Comparison of ENCODE assay signal across 8 cellular contexts in the genomic region with DNA sequence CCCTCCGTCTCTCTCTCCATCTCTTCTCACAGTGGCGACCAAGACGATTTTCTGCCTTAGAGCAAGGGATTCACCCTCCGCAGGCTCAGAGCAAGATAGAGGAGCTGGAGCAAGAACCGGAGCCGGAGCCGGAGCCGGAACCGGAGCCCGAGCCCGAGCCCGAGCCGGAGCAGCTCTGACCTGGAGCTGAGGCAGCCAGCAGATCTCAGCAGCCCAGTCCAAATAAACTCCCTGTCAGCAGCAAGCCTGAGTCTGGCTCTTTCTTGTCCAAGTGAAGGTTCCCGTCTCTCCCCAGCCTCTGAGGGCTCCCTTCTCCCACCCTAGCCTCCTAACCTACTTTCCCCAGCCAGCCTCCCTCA. TPM values are rescaled to one million over a fixed set of nuclear protein-coding genes. Genes with fewer than 3 reads are reported as not detected.
DNase-seq lines count a peak whose midpoint lies in the region; ATAC-seq, FAIRE-seq and TF ChIP-seq lines count a peak whose summit lies in the region.

No MANE protein-coding gene starts in this region.

- TF ChIP-seq CTCF in A673 (conservative IDR thresholded peaks at IDR 0.05; ENCODE audit: low read depth, low read length) (no peak), HCT116 (IDR thresholded peaks at IDR 0.05 in 2 of 3, conservative IDR thresholded peaks at IDR 0.05 in 1 of 3; ENCODE audit: borderline replicate concordance in 1 of 3, insufficient read depth in 1 of 3, low read depth in 2 of 3, low read length in 2 of 3) (no peak), GM12878 (IDR thresholded peaks at IDR 0.05 in 2 of 3, conservative IDR thresholded peaks at IDR 0.05 in 1 of 3; ENCODE audit: control insufficient read depth in 2 of 3, extremely low read depth in 1 of 3, insufficient read depth in 1 of 3, low read depth in 3 of 3, low read length in 3 of 3) (no peak), tibial artery (IDR thresholded peaks at IDR 0.05) (no peak)

- H3K27me3 ChIP-seq in A673 (replicated peaks; ENCODE audit: insufficient read depth, low read depth, low read length, poor library complexity) (no peaks in the 10 kb centered on the region), HCT116 (ENCODE audit: insufficient read depth, low read length) (no peaks in the 10 kb centered on the region), GM12878 (replicated peaks in 1 of 2; ENCODE audit: control insufficient read depth in 2 of 2, insufficient read depth in 2 of 2, low read length in 1 of 2) (no peaks in the 10 kb centered on the region), tibial artery (no peaks in the 10 kb centered on the region)

- H3K9me2 ChIP-seq in HCT116 (ENCODE audit: insufficient read depth): no peaks in the 10 kb centered on the region

- H4K20me1 ChIP-seq in HCT116 (ENCODE audit: insufficient read depth) (no peaks in the 10 kb centered on the region), GM12878 (ENCODE audit: control insufficient read depth, insufficient read depth) (no peaks in the 10 kb centered on the region)

- DNase-seq in A673 (ENCODE audit: low spot score) (peak; percentile 51), HCT116 (ENCODE audit: low read depth, low spot score) (no peak), GM12878 (ENCODE audit: low read depth, low spot score) (no peak), left kidney (ENCODE audit: low read depth, low spot score) (peak; percentile 39), tibial artery (peak; percentile 35 to 81), retina (no peak), Kasumi-1 (lab: John Stamatoyannopoulos, UW) (no peak)

- in situ Hi-C loops in GM12878 (cut with MboI): no loop called here

- RAD21 ChIA-PET in HCT116 (lab: Charles Lee; ENCODE audit: low non-redundant PET in 1 of 2, low total read pairs in 2 of 2, uncharacterized antibody in 2 of 2, unreplicated experiment in 2 of 2) (interaction anchor here in 1 of 2 experiments (0.7 to 1.0 kb wide), 2 partner anchors 22 to 150 kb away, joined by 3 to 4 read pairs; no protein-coding TSS in a partner anchor), GM12878 (lab: Charles Lee; ENCODE audit: unreplicated experiment) (interaction anchor here (0.6 to 5.7 kb wide), 9 partner anchors 12 to 213 kb away, joined by 3 to 68 read pairs (median 4); a partner anchor contains a TSS)

- H3K9me3 ChIP-seq in A673 (ENCODE audit: low read depth, low read length, poor library complexity, severe bottlenecking): no peaks in the 10 kb centered on the region
- no peaks in the 10 kb centered on the region for H3K9me3 ChIP-seq in HCT116 (ENCODE audit: control insufficient read depth in 1 of 2, insufficient read depth in 1 of 2, low read depth in 1 of 2, low read length in 2 of 2)
- no peaks in the 10 kb centered on the region for H3K9me3 ChIP-seq in GM12878 (replicated peaks; ENCODE audit: control insufficient read depth, insufficient read depth, low read length)
- no peaks in the 10 kb centered on the region for H3K9me3 ChIP-seq in tibial artery

- H3K4me2 ChIP-seq in HCT116 (ENCODE audit: low read length): peak overlapping the region; percentile 69
- peak overlapping the region; percentile 79 for H3K4me2 ChIP-seq in GM12878 (ENCODE audit: control insufficient read depth, insufficient read depth)

- TF ChIP-seq POLR2A in HCT116 (IDR thresholded peaks at IDR 0.05; ENCODE audit: borderline replicate concordance, extremely low read depth, insufficient read depth, insufficient read length) (no peak), GM12878 (IDR thresholded peaks at IDR 0.05; ENCODE audit: low read depth, low read length) (no peak)

- TF ChIP-seq RAD21 in HCT116 (IDR thresholded peaks at IDR 0.05; ENCODE audit: low read depth) (no peak), GM12878 (IDR thresholded peaks at IDR 0.05; ENCODE audit: insufficient read depth, low read depth, low read length) (no peak)

- FAIRE-seq in GM12878 (lab: Jason Lieb, UNC): no peak

- peaks cover 8% of the 10 kb centered on the region for H3K4me1 ChIP-seq in A673 (ENCODE audit: insufficient read depth, low read length, poor library complexity, severe bottlenecking)
- peaks cover 11 to 14% of the 10 kb centered on the region in 2 experiments; a peak in 3 of 4 replicates for H3K4me1 ChIP-seq in HCT116 (ENCODE audit: control insufficient read depth in 1 of 2, insufficient read depth in 2 of 2, low read length in 2 of 2)
- peaks cover 31% of the 10 kb centered on the region for H3K4me1 ChIP-seq in GM12878 (ENCODE audit: control insufficient read depth, insufficient read depth, low read length)
- peaks cover 0 to 22% (median 13%) of the 10 kb centered on the region in 4 donors for H3K4me1 ChIP-seq in tibial artery

- H3K36me3 ChIP-seq in A673 (ENCODE audit: insufficient read depth, low read length, poor library complexity, severe bottlenecking): peaks cover 26% of the 10 kb centered on the region
- H3K36me3 ChIP-seq in HCT116 (ENCODE audit: control insufficient read depth in 1 of 2, insufficient read depth in 2 of 2, low read length in 2 of 2): no peaks in the 10 kb centered on the region
- no peaks in the 10 kb centered on the region for H3K36me3 ChIP-seq in GM12878 (ENCODE audit: control insufficient read depth in 2 of 2, insufficient read depth in 2 of 2, low read length in 1 of 2)
- H3K36me3 ChIP-seq in tibial artery: no peaks in the 10 kb centered on the region

- CTCF ChIA-PET in A673 (lab: Charles Lee): interaction anchor here (1.0 to 1.1 kb wide), 4 partner anchors 11 to 25 kb away, joined by 3 to 12 read pairs (median 5); a partner anchor contains a TSS
- CTCF ChIA-PET in HCT116 (lab: Charles Lee): interaction anchor here (0.7 to 1.7 kb wide), 7 partner anchors 9 to 92 kb away, joined by 3 to 13 read pairs (median 3); a partner anchor contains a TSS
- CTCF ChIA-PET in GM12878 (lab: Yijun Ruan, JAX): interaction anchor here (0.6 to 12.7 kb wide), 14 partner anchors 12 to 335 kb away, joined by 3 to 221 read pairs (median 3); a partner anchor contains a TSS

- POLR2A ChIA-PET in A673 (lab: Charles Lee; ENCODE audit: low non-redundant PET): interaction anchor here (0.6 kb wide), 2 partner anchors 12 to 859 kb away, joined by 4 read pairs; a partner anchor contains a TSS
- POLR2A ChIA-PET in HCT116 (lab: Charles Lee): interaction anchor here (0.9 to 1.0 kb wide), 2 partner anchors 25 to 244 kb away, joined by 3 to 7 read pairs; a partner anchor contains a TSS
- POLR2A ChIA-PET in GM12878 (lab: Charles Lee): interaction anchor here (0.7 to 2.5 kb wide), 7 partner anchors 13 to 214 kb away, joined by 3 to 9 read pairs (median 6); a partner anchor contains a TSS

- H3K4me3 ChIP-seq in A673 (ENCODE audit: low read depth, low read length, poor library complexity, severe bottlenecking): no peak overlapping the region
- peak overlapping the region in 1 of 2 experiments; percentile 32; a peak in 1 of 4 replicates for H3K4me3 ChIP-seq in HCT116 (replicated peaks in 1 of 2; ENCODE audit: low read depth in 1 of 2, low read length in 2 of 2)
- peak overlapping the region; percentile 56 for H3K4me3 ChIP-seq in GM12878
- peak overlapping the region; percentile 46 to 56 for H3K4me3 ChIP-seq in tibial artery

- ATAC-seq in HCT116 (no peak), GM12878 (no peak; the same call in 2 of the 3 replicates), HG03045 (IDR thresholded peaks at IDR 0.05; ENCODE audit: unreplicated experiment) (no peak)

- H3K79me2 ChIP-seq in HCT116 (ENCODE audit: insufficient read depth, low read length): no peaks in the 10 kb centered on the region
- no peaks in the 10 kb centered on the region; the same call in 1 of the 2 replicates for H3K79me2 ChIP-seq in GM12878 (ENCODE audit: control insufficient read depth, insufficient read depth, low read length)

- peak overlapping the region; percentile 42 for H3K9ac ChIP-seq in HCT116 (ENCODE audit: low read length)
- peak overlapping the region; percentile 19 for H3K9ac ChIP-seq in GM12878 (ENCODE audit: control insufficient read depth, insufficient read depth, low read length)

- H3K27ac ChIP-seq in A673 (ENCODE audit: low read depth, low read length, poor library complexity, severe bottlenecking) (peak overlapping the region; percentile 29), HCT116 (ENCODE audit: low read depth, low read length) (peak overlapping the region; percentile 51), GM12878 (ENCODE audit: control insufficient read depth, insufficient read depth) (no peak overlapping the region), tibial artery (peak overlapping the region; percentile 77 to 82)

- intact Hi-C loops in A673 (cut with micrococcal nuclease; ENCODE audit: unreplicated experiment) (loop anchor here (5.0 kb wide), 2 partner anchors 41 to 161 kb away; no protein-coding TSS in a partner anchor), HCT116 (cut with micrococcal nuclease) (no loop called here), GM12878 (cut with micrococcal nuclease; ENCODE audit: unreplicated experiment) (loop anchor here (2.0 to 5.0 kb wide), 3 partner anchors 41 to 226 kb away; a partner anchor contains a TSS), tibial artery (cut with DNase I; ENCODE audit: low total_unique reads) (loop anchor here (2.0 to 10.0 kb wide), 2 partner anchors 25 to 163 kb away; a partner anchor contains a TSS)

- BruUV-seq in A673 (replicated peaks; lab: Mats Ljungman, UMichigan) (no TSS peak), HCT116 (replicated peaks; lab: Mats Ljungman, UMichigan) (no TSS peak), GM12878 (replicated peaks; lab: Mats Ljungman, UMichigan) (no TSS peak)

- 76% methylated on average over 13 of the region's 14 CpGs for WGBS in GM12878 (ENCODE audit: insufficient coverage, insufficient replicate concordance, low lambda C conversion rate, missing lambda C conversion rate)

- H2AFZ ChIP-seq in HCT116 (ENCODE audit: low read depth, low read length, poor library complexity, severe bottlenecking) (no peak overlapping the region), GM12878 (ENCODE audit: control insufficient read depth, low read depth, low read length) (peak overlapping the region; percentile 70; the same call in 1 of the 2 replicates)

- SMC1A ChIA-PET in GM12878 (lab: Charles Lee; ENCODE audit: uncharacterized antibody, unreplicated experiment): interaction anchor here (0.7 to 6.6 kb wide), 14 partner anchors 11 to 162 kb away, joined by 3 to 84 read pairs (median 4); a partner anchor contains a TSS

- no peak for TF ChIP-seq EP300 in GM12878 (IDR thresholded peaks at IDR 0.05; ENCODE audit: borderline replicate concordance in 1 of 2, control insufficient read depth in 1 of 2, low read depth in 2 of 2, low read length in 2 of 2)

RNA-seq across cellular contexts. Expression of a gene that starts 5.9 kb away (rescaled TPM):
- total RNA-seq in A673 (2021) (4.1 and 5.5 TPM in 2 replicates), HCT116 (2021; ENCODE audit: unreplicated experiment) (3.3 TPM), GM12878 (2014; rRNA removed) (0.79 and 1.3 TPM in 2 replicates), GM12878 (2014; rRNA removed; fragmentation: Illumina TruSeq; extraction: Trizol) (0.60 and 1.0 TPM in 2 replicates), GM12878 (2021) (4.2 and 5.2 TPM in 2 replicates)
- polyA plus RNA-seq in HCT116 (2012): 1.7 and 2.0 TPM in 2 replicates
- 2.0 and 2.8 TPM in 2 replicates for total RNA-seq in GM12878 (2013; cell fraction: nucleolus; rRNA removed)
- 1.3 TPM for polyA plus RNA-seq in GM12878 (2011; ENCODE audit: low read depth)
- polyA plus RNA-seq in GM12878 (2011; rRNA removed) (0.26 and 0.52 TPM in 2 replicates), GM12878 (2014; fragmentation: Illumina TruSeq; extraction: Trizol) (0.97 and 1.1 TPM in 2 replicates), GM12878 (2014; fragmentation: Nextera tagmentation; extraction: Ambion mirVana) (under 1 TPM in 1 of 2 experiments, not detected in 1; 0.53 TPM), GM12878 (2014; rRNA removed) (2.3 and 2.4 TPM in 2 replicates), GM12878 (2016; fragmentation: Nextera tagmentation; extraction: Ambion mirVana) (1 to 10 TPM in 1 of 2 experiments, under 1 TPM in 1; 0.77 to 1.4 TPM)
- 0.40 TPM in 2 replicates for polyA plus RNA-seq in GM12878 (2011; cell fraction: cytosol; rRNA removed)
- polyA plus RNA-seq in GM12878 (2011; cell fraction: nucleus; rRNA removed): 2.3 and 3.7 TPM in 2 replicates
- 4.2 and 4.3 TPM in 2 replicates for polyA plus RNA-seq in GM12878 (2012)
- polyA minus RNA-seq in GM12878 (2011; rRNA and poly(A)+ RNA removed): 0.15 and 0.67 TPM in 2 replicates
- polyA minus RNA-seq in GM12878 (2011; cell fraction: cytosol; rRNA and poly(A)+ RNA removed): not detected in 2 replicates
- polyA minus RNA-seq in GM12878 (2011; cell fraction: nucleus; rRNA and poly(A)+ RNA removed): 0.60 and 0.67 TPM in 2 replicates

RNA-seq across cellular contexts. Expression of a gene that starts 11.1 kb away (rescaled TPM):
- total RNA-seq in A673 (2021): not detected in 2 replicates
- 0.42 TPM for total RNA-seq in HCT116 (2021; ENCODE audit: unreplicated experiment)
- polyA plus RNA-seq in HCT116 (2012): 1.1 and 1.3 TPM in 2 replicates
- not detected in 2 replicates for total RNA-seq in GM12878 (2013; cell fraction: nucleolus; rRNA removed)
- 0.40 and 0.49 TPM in 2 replicates for total RNA-seq in GM12878 (2014; rRNA removed)
- total RNA-seq in GM12878 (2014; rRNA removed; fragmentation: Illumina TruSeq; extraction: Trizol): 0.60 and 0.81 TPM in 2 replicates
- 1.6 and 1.8 TPM in 2 replicates for total RNA-seq in GM12878 (2021)
- 0.07 TPM for polyA plus RNA-seq in GM12878 (2011; ENCODE audit: low read depth)
- polyA plus RNA-seq in GM12878 (2011; rRNA removed): 0.27 and 0.29 TPM in 2 replicates
- polyA plus RNA-seq in GM12878 (2011; cell fraction: cytosol; rRNA removed): 0.22 and 0.28 TPM in 2 replicates
- polyA plus RNA-seq in GM12878 (2011; cell fraction: nucleus; rRNA removed): 0.39 and 0.50 TPM in 2 replicates
- 0.05 and 0.36 TPM in 2 replicates for polyA plus RNA-seq in GM12878 (2012)
- polyA plus RNA-seq in GM12878 (2014; fragmentation: Illumina TruSeq; extraction: Trizol): 1.5 and 2.4 TPM in 2 replicates
- under 1 TPM; 0.49 to 0.85 TPM for polyA plus RNA-seq in GM12878 (2014; fragmentation: Nextera tagmentation; extraction: Ambion mirVana)
- 0.85 and 1.3 TPM in 2 replicates for polyA plus RNA-seq in GM12878 (2014; rRNA removed)
- polyA plus RNA-seq in GM12878 (2016; fragmentation: Nextera tagmentation; extraction: Ambion mirVana): under 1 TPM; 0.24 to 0.57 TPM
- 0.21 and 0.29 TPM in 2 replicates for polyA minus RNA-seq in GM12878 (2011; rRNA and poly(A)+ RNA removed)
- 0.40 TPM in 1 of 2 replicates, not detected in the other for polyA minus RNA-seq in GM12878 (2011; cell fraction: cytosol; rRNA and poly(A)+ RNA removed)
- not detected in 2 replicates for polyA minus RNA-seq in GM12878 (2011; cell fraction: nucleus; rRNA and poly(A)+ RNA removed)

RNA-seq across cellular contexts. Expression of a gene that starts 12.0 kb away (rescaled TPM):
- total RNA-seq in A673 (2021) (600 and 620 TPM in 2 replicates), HCT116 (2021; ENCODE audit: unreplicated experiment) (494 TPM), GM12878 (2014; rRNA removed) (20.7 and 23.1 TPM in 2 replicates), GM12878 (2014; rRNA removed; fragmentation: Illumina TruSeq; extraction: Trizol) (31.8 and 34.0 TPM in 2 replicates), GM12878 (2021) (127 and 131 TPM in 2 replicates)
- 414 and 526 TPM in 2 replicates for polyA plus RNA-seq in HCT116 (2012)
- total RNA-seq in GM12878 (2013; cell fraction: nucleolus; rRNA removed): 3.9 and 4.2 TPM in 2 replicates
- 60.3 TPM for polyA plus RNA-seq in GM12878 (2011; ENCODE audit: low read depth)
- polyA plus RNA-seq in GM12878 (2011; rRNA removed) (29.0 and 51.2 TPM in 2 replicates), GM12878 (2014; fragmentation: Illumina TruSeq; extraction: Trizol) (41.3 and 90.6 TPM in 2 replicates), GM12878 (2014; fragmentation: Nextera tagmentation; extraction: Ambion mirVana) (1 to 10 TPM; 2.1 to 4.5 TPM), GM12878 (2014; rRNA removed) (46.5 and 47.5 TPM in 2 replicates), GM12878 (2016; fragmentation: Nextera tagmentation; extraction: Ambion mirVana) (10 to 100 TPM in 1 of 2 experiments, 1 to 10 TPM in 1; 4.9 to 27.8 TPM)
- polyA plus RNA-seq in GM12878 (2011; cell fraction: cytosol; rRNA removed): 59.9 and 62.2 TPM in 2 replicates
- polyA plus RNA-seq in GM12878 (2011; cell fraction: nucleus; rRNA removed): 38.8 and 59.5 TPM in 2 replicates
- 51.5 and 71.6 TPM in 2 replicates for polyA plus RNA-seq in GM12878 (2012)
- polyA minus RNA-seq in GM12878 (2011; rRNA and poly(A)+ RNA removed): 9.1 and 13.0 TPM in 2 replicates
- 17.9 and 25.4 TPM in 2 replicates for polyA minus RNA-seq in GM12878 (2011; cell fraction: cytosol; rRNA and poly(A)+ RNA removed)
- polyA minus RNA-seq in GM12878 (2011; cell fraction: nucleus; rRNA and poly(A)+ RNA removed): 5.7 and 7.4 TPM in 2 replicates

RNA-seq across cellular contexts. Expression of a gene that starts 25.2 kb away (rescaled TPM):
- total RNA-seq in A673 (2021): 242 and 254 TPM in 2 replicates
- total RNA-seq in HCT116 (2021; ENCODE audit: unreplicated experiment): 309 TPM
- 328 and 383 TPM in 2 replicates for polyA plus RNA-seq in HCT116 (2012)
- total RNA-seq in GM12878 (2013; cell fraction: nucleolus; rRNA removed): 48.0 and 57.5 TPM in 2 replicates
- 131 and 139 TPM in 2 replicates for total RNA-seq in GM12878 (2014; rRNA removed)
- 59.2 and 63.4 TPM in 2 replicates for total RNA-seq in GM12878 (2014; rRNA removed; fragmentation: Illumina TruSeq; extraction: Trizol)
- 125 and 129 TPM in 2 replicates for total RNA-seq in GM12878 (2021)
- 86.0 TPM for polyA plus RNA-seq in GM12878 (2011; ENCODE audit: low read depth)
- polyA plus RNA-seq in GM12878 (2011; rRNA removed): 122 and 172 TPM in 2 replicates
- 211 and 234 TPM in 2 replicates for polyA plus RNA-seq in GM12878 (2011; cell fraction: cytosol; rRNA removed)
- polyA plus RNA-seq in GM12878 (2011; cell fraction: nucleus; rRNA removed): 158 and 178 TPM in 2 replicates
- 111 and 119 TPM in 2 replicates for polyA plus RNA-seq in GM12878 (2012)
- polyA plus RNA-seq in GM12878 (2014; fragmentation: Illumina TruSeq; extraction: Trizol): 91.6 and 111 TPM in 2 replicates
- polyA plus RNA-seq in GM12878 (2014; fragmentation: Nextera tagmentation; extraction: Ambion mirVana): 10 to 100 TPM; 13.5 to 21.5 TPM
- 170 and 181 TPM in 2 replicates for polyA plus RNA-seq in GM12878 (2014; rRNA removed)
- polyA plus RNA-seq in GM12878 (2016; fragmentation: Nextera tagmentation; extraction: Ambion mirVana): 100 to 1,000 TPM; 222 TPM
- 138 and 158 TPM in 2 replicates for polyA minus RNA-seq in GM12878 (2011; rRNA and poly(A)+ RNA removed)
- polyA minus RNA-seq in GM12878 (2011; cell fraction: cytosol; rRNA and poly(A)+ RNA removed): 37.3 and 37.4 TPM in 2 replicates
- polyA minus RNA-seq in GM12878 (2011; cell fraction: nucleus; rRNA and poly(A)+ RNA removed): 71.1 and 81.7 TPM in 2 replicates

RNA-seq across cellular contexts. Expression of a gene that starts 43.4 kb away (rescaled TPM):
- total RNA-seq in A673 (2021) (18.3 and 23.2 TPM in 2 replicates), HCT116 (2021; ENCODE audit: unreplicated experiment) (2.3 TPM), GM12878 (2014; rRNA removed) (not detected in 2 replicates), GM12878 (2014; rRNA removed; fragmentation: Illumina TruSeq; extraction: Trizol) (not detected in 2 replicates), GM12878 (2021) (not detected in 2 replicates)
- 2.8 and 2.9 TPM in 2 replicates for polyA plus RNA-seq in HCT116 (2012)
- not detected in 2 replicates for total RNA-seq in GM12878 (2013; cell fraction: nucleolus; rRNA removed)
- not detected for polyA plus RNA-seq in GM12878 (2011; ENCODE audit: low read depth)
- polyA plus RNA-seq in GM12878 (2011; rRNA removed) (0.09 TPM in 1 of 2 replicates, not detected in the other), GM12878 (2014; fragmentation: Illumina TruSeq; extraction: Trizol) (not detected in 2 replicates), GM12878 (2014; fragmentation: Nextera tagmentation; extraction: Ambion mirVana) (not detected), GM12878 (2014; rRNA removed) (not detected in 2 replicates), GM12878 (2016; fragmentation: Nextera tagmentation; extraction: Ambion mirVana) (not detected)
- polyA plus RNA-seq in GM12878 (2011; cell fraction: cytosol; rRNA removed): 0.10 and 0.19 TPM in 2 replicates
- polyA plus RNA-seq in GM12878 (2011; cell fraction: nucleus; rRNA removed): 0.63 and 1.6 TPM in 2 replicates
- polyA plus RNA-seq in GM12878 (2012): 0.24 TPM in 1 of 2 replicates, not detected in the other
- polyA minus RNA-seq in GM12878 (2011; rRNA and poly(A)+ RNA removed): 0.26 TPM in 1 of 2 replicates, not detected in the other
- polyA minus RNA-seq in GM12878 (2011; cell fraction: cytosol; rRNA and poly(A)+ RNA removed): not detected in 2 replicates
- polyA minus RNA-seq in GM12878 (2011; cell fraction: nucleus; rRNA and poly(A)+ RNA removed): not detected in 2 replicates

Comparison
In these comparisons a context has a peak if more than half of its experiments do, and no peak if none do; other contexts are left out.
1. DNase-seq: peak in A673 (single experiment), left kidney (single experiment) and tibial artery (2 of 2); none in HCT116 (single experiment), GM12878 (single experiment), retina (single experiment) and Kasumi-1 (0 of 2).